Comparison of ENCODE assay signal across 18 cellular contexts in the genomic region with DNA sequence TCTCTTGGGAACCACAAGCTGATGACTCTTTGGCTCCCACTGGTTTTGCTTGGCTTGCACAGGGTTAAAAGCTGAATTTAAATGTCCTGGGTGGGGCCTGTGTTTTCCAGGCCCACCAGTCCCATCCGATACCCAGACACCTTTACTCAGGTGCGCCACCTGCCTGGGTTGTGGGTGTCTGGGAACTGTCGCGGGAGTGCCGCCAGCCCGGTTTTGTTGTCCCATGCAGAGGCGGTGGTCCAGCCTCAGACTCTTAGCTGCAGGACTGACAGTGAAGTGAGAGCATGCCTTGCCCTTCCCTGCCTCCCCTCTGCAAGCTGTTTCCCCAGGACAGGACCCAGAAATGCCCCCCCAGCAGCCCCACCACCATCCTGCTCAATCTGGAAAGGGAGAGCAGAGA.
"Had no signal": no experiment of that assay in that cellular context is flagged by ENCODE, and none has a peak within 500 bp of the region (broad histone marks: within the 10 kb centered on the region; RNA-seq: fewer than 3 reads in every experiment).

No MANE protein-coding gene starts in this region.

- H3K27ac Mint-ChIP-seq: activated naive CD8-positive, alpha-beta T cell; stimulated activated naive CD8-positive, alpha-beta T cell treated with anti-CD3 and anti-CD28 coated beads, Interleukin-15, Interleukin-2, amounts not matched to agents 100 ng/mL and 50 ng/mL, for 24 hours; T-helper 1 cell treated with Interleukin-12 subunit alpha and Interleukin-12 subunit beta and Interleukin-4 antibody, amounts not matched to agents 30 μg/mL and 1 μg/mL, for 36 hours had no signal

- H3K27ac ChIP-seq: prostate gland, skin epidermis, suprapubic skin had no signal

- H3K27me3 Mint-ChIP-seq: activated naive CD8-positive, alpha-beta T cell; stimulated activated naive CD8-positive, alpha-beta T cell treated with anti-CD3 and anti-CD28 coated beads, Interleukin-15, Interleukin-2, amounts not matched to agents 100 ng/mL and 50 ng/mL, for 24 hours had no signal

- H3K4me3 ChIP-seq: gastroesophageal sphincter, heart right ventricle, prostate gland, skin epidermis, suprapubic skin, transverse colon had no signal

- DNase-seq: activated CD4-positive, alpha-beta T cell treated with anti-CD3 and anti-CD28 coated beads for 1 hour; activated CD4-positive, alpha-beta T cell treated with anti-CD3 and anti-CD28 coated beads, Interleukin-2, amount 50 U/mL, for 48 hours; activated gamma-delta T cell; cerebellar nuclear complex; effector CD4-positive, alpha-beta T cell; heart right ventricle; mammary epithelial cell; transverse colon had no signal

- ATAC-seq: esophagus mucosa, gastroesophageal sphincter had no signal

- FAIRE-seq: islet of Langerhans had no signal

- H3K4me3 Mint-ChIP-seq: activated naive CD8-positive, alpha-beta T cell; neural crest cell; stimulated activated naive CD8-positive, alpha-beta T cell treated with anti-CD3 and anti-CD28 coated beads, Interleukin-15, Interleukin-2, amounts not matched to agents 100 ng/mL and 50 ng/mL, for 24 hours; T-helper 1 cell treated with Interleukin-12 subunit alpha and Interleukin-12 subunit beta and Interleukin-4 antibody, amounts not matched to agents 30 μg/mL and 1 μg/mL, for 36 hours had no signal

- H3K9me3 ChIP-seq: gastroesophageal sphincter, heart right ventricle, prostate gland, suprapubic skin, transverse colon had no signal

- H3K27me3 ChIP-seq: gastroesophageal sphincter, heart right ventricle, suprapubic skin, transverse colon had no signal

- H3K4me1 Mint-ChIP-seq: neural crest cell had no signal

- H3K36me3 Mint-ChIP-seq: activated naive CD8-positive, alpha-beta T cell had no signal

- H3K9me3 Mint-ChIP-seq: neural crest cell; stimulated activated naive CD8-positive, alpha-beta T cell treated with anti-CD3 and anti-CD28 coated beads, Interleukin-15, Interleukin-2, amounts not matched to agents 100 ng/mL and 50 ng/mL, for 24 hours; T-helper 1 cell treated with Interleukin-12 subunit alpha and Interleukin-12 subunit beta and Interleukin-4 antibody, amounts not matched to agents 30 μg/mL and 1 μg/mL, for 36 hours had no signal

- H3K4me1 ChIP-seq: prostate gland had no signal

- H3K36me3 ChIP-seq: gastroesophageal sphincter, heart right ventricle, prostate gland, suprapubic skin, transverse colon had no signal
